In genomic region chr1:21864730-21865129, GRCh38 we compare ENCODE assay signal across 17 cellular contexts. TPM values are rescaled to one million over a fixed set of nuclear protein-coding genes. Genes with fewer than 3 reads are reported as not detected.
DNase-seq lines count a peak whose midpoint lies in the region; ATAC-seq and TF ChIP-seq lines count a peak whose summit lies in the region.
"Had no signal": no experiment of that assay in that cellular context is flagged by ENCODE, and none has a peak within 500 bp of the region (broad histone marks: within the 10 kb centered on the region; RNA-seq: fewer than 3 reads in every experiment).

No MANE protein-coding gene starts in this region.

- H2AFZ ChIP-seq in OCI-LY1 (ENCODE audit: low read length) = no peak overlapping the region

- H3K9me3 ChIP-seq in BLaER1 = peaks cover 11% of the 10 kb centered on the region
- peaks cover 4% of the 10 kb centered on the region; the same call in 1 of the 2 replicates for H3K9me3 ChIP-seq in OCI-LY1 (ENCODE audit: low read length)
- H3K9me3 ChIP-seq in gastroesophageal sphincter = no peaks in the 10 kb centered on the region
- peaks cover 0 to 4% (median 0%) of the 10 kb centered on the region in 8 donors for H3K9me3 ChIP-seq in spleen

- no peaks in the 10 kb centered on the region for H3K27me3 Mint-ChIP-seq in activated CD4-positive, alpha-beta memory T cell treated with anti-CD3 and anti-CD28 coated beads for 36 hours
- H3K27me3 Mint-ChIP-seq in activated naive CD8-positive, alpha-beta T cell treated with anti-CD3 and anti-CD28 coated beads for 36 hours = no peaks in the 10 kb centered on the region
- H3K27me3 Mint-ChIP-seq: CD4-positive, alpha-beta T cell had no signal

- WGBS in gastroesophageal sphincter (ENCODE audit: low coverage in 1 of 2), 2 donors = 89 to 90% methylated on average over 2 to 5 of the region's 27 CpGs
- 86 to 96% (median 92%) methylated on average over 7 to 27 of the region's 27 CpGs for WGBS in spleen, 5 donors

- H3K27me3 ChIP-seq in BLaER1 = no peaks in the 10 kb centered on the region
- peaks cover 8% of the 10 kb centered on the region; the same call in 1 of the 2 replicates for H3K27me3 ChIP-seq in OCI-LY1 (ENCODE audit: insufficient read depth, low read length)
- H3K27me3 ChIP-seq in gastroesophageal sphincter = no peaks in the 10 kb centered on the region
- no peaks in the 10 kb centered on the region for H3K27me3 ChIP-seq in spleen (replicated peaks in 1 of 7)

- POLR2A ChIA-PET in activated CD4-positive, alpha-beta memory T cell treated with anti-CD3 and anti-CD28 coated beads for 36 hours (lab: Charles Lee) = no interaction called here

- H3K36me3 Mint-ChIP-seq in activated CD4-positive, alpha-beta memory T cell treated with anti-CD3 and anti-CD28 coated beads for 36 hours = no peaks in the 10 kb centered on the region
- peaks cover 7% of the 10 kb centered on the region for H3K36me3 Mint-ChIP-seq in activated naive CD8-positive, alpha-beta T cell treated with anti-CD3 and anti-CD28 coated beads for 36 hours

- H3K4me3 Mint-ChIP-seq in activated CD4-positive, alpha-beta memory T cell treated with anti-CD3 and anti-CD28 coated beads for 36 hours = no peak overlapping the region
- H3K4me3 Mint-ChIP-seq in activated naive CD8-positive, alpha-beta T cell treated with anti-CD3 and anti-CD28 coated beads for 36 hours = no peak overlapping the region
- H3K4me3 Mint-ChIP-seq: CD4-positive, alpha-beta T cell had no signal

- no peaks in the 10 kb centered on the region for H4K20me1 ChIP-seq in BLaER1
- no peaks in the 10 kb centered on the region for H4K20me1 ChIP-seq in OCI-LY1 (ENCODE audit: insufficient read depth, low read length)

- H3K4me1 ChIP-seq in BLaER1 = peaks cover 37% of the 10 kb centered on the region
- H3K4me1 ChIP-seq in OCI-LY1 (ENCODE audit: insufficient read depth, low read length, severe bottlenecking) = peaks cover 44% of the 10 kb centered on the region
- H3K4me1 ChIP-seq in gastroesophageal sphincter = peaks cover 0 to 44% (median 3%) of the 10 kb centered on the region in 3 donors
- peaks cover 0 to 17% (median 8%) of the 10 kb centered on the region in 6 donors for H3K4me1 ChIP-seq in spleen

- no peak for TF ChIP-seq CTCF in OCI-LY1 (IDR thresholded peaks at IDR 0.05; ENCODE audit: low read length)
- TF ChIP-seq CTCF in gastroesophageal sphincter (IDR thresholded peaks at IDR 0.05) = no peak
- TF ChIP-seq CTCF in spleen (IDR thresholded peaks at IDR 0.05 in 8 of 11, conservative IDR thresholded peaks at IDR 0.05 in 3 of 11) = no peak

- no peak for ATAC-seq in gastroesophageal sphincter
- no peak for ATAC-seq in GM18873 (IDR thresholded peaks at IDR 0.05; ENCODE audit: low FRiP score, unreplicated experiment)

- intact Hi-C loops in spleen (cut with DNase I; ENCODE audit: low total_unique reads) = no loop called here
- intact Hi-C loops in activated CD4-positive, alpha-beta memory T cell treated with anti-CD3 and anti-CD28 coated beads for 36 hours (cut with micrococcal nuclease) = no loop called here

- no peaks in the 10 kb centered on the region for H3K4me1 Mint-ChIP-seq in activated CD4-positive, alpha-beta memory T cell treated with anti-CD3 and anti-CD28 coated beads for 36 hours (ENCODE audit: low read depth)
- H3K4me1 Mint-ChIP-seq in activated naive CD8-positive, alpha-beta T cell treated with anti-CD3 and anti-CD28 coated beads for 36 hours = peaks cover 4% of the 10 kb centered on the region

- H3K9ac ChIP-seq in BLaER1 (no peak overlapping the region), OCI-LY1 (ENCODE audit: low read length) (no peak overlapping the region; the same call in 1 of the 2 replicates)

- H3K79me2 ChIP-seq in OCI-LY1 (ENCODE audit: insufficient read depth, low read length) = no peaks in the 10 kb centered on the region

- H3K4me2 ChIP-seq in BLaER1 (no peak overlapping the region), OCI-LY1 (ENCODE audit: low read length) (no peak overlapping the region)

- H3K4me3 ChIP-seq in BLaER1 = no peak overlapping the region
- no peak overlapping the region for H3K4me3 ChIP-seq in OCI-LY1 (ENCODE audit: low read depth, low read length, poor library complexity, severe bottlenecking)
- no peak overlapping the region for H3K4me3 ChIP-seq in gastroesophageal sphincter
- H3K4me3 ChIP-seq in spleen = no peak overlapping the region

- CTCF ChIA-PET in activated CD4-positive, alpha-beta memory T cell treated with anti-CD3 and anti-CD28 coated beads for 36 hours (lab: Charles Lee) = no interaction called here

- peak; percentile 72 for DNase-seq in spleen
- DNase-seq in activated CD4-positive, alpha-beta memory T cell treated with anti-CD3 and anti-CD28 coated beads for 36 hours = no peak
- no peak for DNase-seq in activated naive CD8-positive, alpha-beta T cell treated with anti-CD3 and anti-CD28 coated beads for 36 hours
- DNase-seq: ACHN; C1 segment of cervical spinal cord; Calu3; CD4-positive, alpha-beta T cell; DMS 273 treated with DMSO at 0.1 percent for 48 hours; HCEC 1CT had no signal

- TF ChIP-seq POLR2A in gastroesophageal sphincter (IDR thresholded peaks at IDR 0.05) (no peak), spleen (IDR thresholded peaks at IDR 0.05) (no peak)

- no peak overlapping the region for H3K27ac Mint-ChIP-seq in activated CD4-positive, alpha-beta memory T cell treated with anti-CD3 and anti-CD28 coated beads for 36 hours
- H3K27ac Mint-ChIP-seq in activated naive CD8-positive, alpha-beta T cell treated with anti-CD3 and anti-CD28 coated beads for 36 hours = no peak overlapping the region
- H3K27ac Mint-ChIP-seq: CD4-positive, alpha-beta T cell had no signal

- no peaks in the 10 kb centered on the region for H3K9me3 Mint-ChIP-seq in activated CD4-positive, alpha-beta memory T cell treated with anti-CD3 and anti-CD28 coated beads for 36 hours
- no peaks in the 10 kb centered on the region for H3K9me3 Mint-ChIP-seq in activated naive CD8-positive, alpha-beta T cell treated with anti-CD3 and anti-CD28 coated beads for 36 hours
- H3K9me3 Mint-ChIP-seq: CD4-positive, alpha-beta T cell had no signal

- peak overlapping the region; percentile 81; the same call in 1 of the 2 replicates for H3K27ac ChIP-seq in BLaER1
- peak overlapping the region; percentile 94 for H3K27ac ChIP-seq in OCI-LY1 (ENCODE audit: low read depth, low read length, poor library complexity, severe bottlenecking)
- peak overlapping the region in 3 of 4 donors; percentile 64 to 81 (median 71) for H3K27ac ChIP-seq in gastroesophageal sphincter
- H3K27ac ChIP-seq in spleen = no peak overlapping the region
- H3K27ac ChIP-seq: HL-60 had no signal

- H3K36me3 ChIP-seq in BLaER1 = peaks cover 58% of the 10 kb centered on the region
- H3K36me3 ChIP-seq in OCI-LY1 (ENCODE audit: insufficient read depth, low read length) = peaks cover 13% of the 10 kb centered on the region; the same call in 1 of the 2 replicates
- peaks cover 0 to 94% of the 10 kb centered on the region in 2 donors for H3K36me3 ChIP-seq in gastroesophageal sphincter
- peaks cover 0 to 70% (median 23%) of the 10 kb centered on the region in 6 donors for H3K36me3 ChIP-seq in spleen

- TF ChIP-seq EP300 in gastroesophageal sphincter (IDR thresholded peaks at IDR 0.05) = no peak

- no peaks in the 10 kb centered on the region for H3K9me2 ChIP-seq in OCI-LY1 (ENCODE audit: low read depth, low read length)

- no peaks in the 10 kb centered on the region for H3F3A ChIP-seq in OCI-LY1 (ENCODE audit: insufficient read depth, low read length)

RNA-seq across cellular contexts. Expression of gene LDLRAD2, which starts 52.7 kb away (rescaled TPM):
- under 1 TPM in 1 of 4 donors, not detected in 3; 0.08 TPM for total RNA-seq in gastroesophageal sphincter
- 1 to 10 TPM in 6 of 7 donors, under 1 TPM in 1; 0.94 to 1.9 (median 1.4) TPM for total RNA-seq in spleen
- polyA plus RNA-seq in spleen = 1 to 10 TPM; 1.3 to 4.3 (median 1.4) TPM
- total RNA-seq in activated CD4-positive, alpha-beta memory T cell treated with anti-CD3 and anti-CD28 coated beads for 36 hours = not detected
- under 1 TPM; 0.19 to 0.22 TPM for total RNA-seq in activated naive CD8-positive, alpha-beta T cell treated with anti-CD3 and anti-CD28 coated beads for 36 hours
- total RNA-seq: A172; Calu3; CD4-positive, alpha-beta T cell; Daoy; H4 had no signal

Comparison
In these comparisons a context has a peak if more than half of its experiments do, and no peak if none do; other contexts are left out.
1. H3K27ac ChIP-seq: peak in BLaER1 (single experiment), OCI-LY1 (single experiment) and gastroesophageal sphincter (3 of 4); none in spleen (0 of 8).